In genomic region chr19:35913589-35913988, GRCh38 we compare ENCODE assay signal across 28 cellular contexts. TPM values are rescaled to one million over a fixed set of nuclear protein-coding genes. Genes with fewer than 3 reads are reported as not detected.
DNase-seq lines count a peak whose midpoint lies in the region; ATAC-seq, FAIRE-seq and TF ChIP-seq lines count a peak whose summit lies in the region.
"Had no signal": no experiment of that assay in that cellular context is flagged by ENCODE, and none has a peak within 500 bp of the region (broad histone marks: within the 10 kb centered on the region; RNA-seq: fewer than 3 reads in every experiment).

No MANE protein-coding gene starts in this region.

- no peak overlapping the region for H3K4me3 Mint-ChIP-seq in T-helper 17 cell
- H3K4me3 Mint-ChIP-seq: activated CD4-positive, alpha-beta T cell treated with anti-CD3 and anti-CD28 coated beads, Interleukin-2, amount 10 ng/mL, durations not matched to agents 24 days and 14 days; brain; natural killer cell had no signal

- peak; percentile 64 for FAIRE-seq in GM19239 (lab: Jason Lieb, UNC)
- FAIRE-seq: endothelial cell of umbilical vein, keratinocyte had no signal

- H3K4me1 Mint-ChIP-seq in T-helper 17 cell = peaks cover 8% of the 10 kb centered on the region
- H3K4me1 Mint-ChIP-seq: brain had no signal

- DNase-seq in activated CD4-positive, CD25-positive, alpha-beta regulatory T cell (lab: John Stamatoyannopoulos, UW) = no peak
- DNase-seq in GM19239 (ENCODE audit: insufficient read length, low spot score) (no peak), T-helper 17 cell (no peak), osteoblast (ENCODE audit: insufficient read length, low spot score, missing footprints) (peak; percentile 19), head of caudate nucleus (no peak), NCI-H1105 (lab: John Stamatoyannopoulos, UW) (no peak)
- no peak for DNase-seq in activated CD8-positive, alpha-beta memory T cell treated with anti-CD3 and anti-CD28 coated beads, Interleukin-2, amount 50 U/mL, for 4 hours
- DNase-seq: activated CD4-positive, alpha-beta T cell treated with anti-CD3 and anti-CD28 coated beads, Interleukin-2, amount 10 ng/mL, durations not matched to agents 24 days and 14 days; cortex of kidney; foreskin keratinocyte; GOT3; hypothalamus; KBM-7; mesendoderm; natural killer cell; NCI-H1105 treated with DMSO at 0.1 percent for 48 hours; NCI-H82; RPMI8226; stimulated activated CD4-positive, alpha-beta T cell treated with anti-CD3 and anti-CD28 coated beads, Interleukin-4, amount 100 ng/mL, for 4 hours; thyroid gland had no signal

- peak overlapping the region; percentile 65 for H3K4me2 ChIP-seq in osteoblast (ENCODE audit: insufficient read depth, low read length)
- H3K4me2 ChIP-seq: BLaER1 had no signal

- H3K27ac ChIP-seq in osteoblast (ENCODE audit: low read depth, low read length) = no peak overlapping the region
- H3K27ac ChIP-seq: foreskin keratinocyte, thyroid gland had no signal

- H3K27me3 ChIP-seq in osteoblast (ENCODE audit: insufficient read depth, low read length) = no peaks in the 10 kb centered on the region
- H3K27me3 ChIP-seq: BLaER1, foreskin keratinocyte, thyroid gland had no signal

- H2AFZ ChIP-seq in osteoblast (ENCODE audit: low read length) = peak overlapping the region; percentile 14

- no peaks in the 10 kb centered on the region for H3K27me3 Mint-ChIP-seq in T-helper 17 cell

- no peak overlapping the region for H3K4me3 ChIP-seq in osteoblast (ENCODE audit: insufficient read depth, low read length)
- H3K4me3 ChIP-seq: BLaER1, skin epidermis, thyroid gland had no signal

- H3K79me2 ChIP-seq in osteoblast (ENCODE audit: insufficient read depth, low read length) = no peaks in the 10 kb centered on the region

- peak; percentile 64 to 69 for ATAC-seq in activated CD4-positive, CD25-positive, alpha-beta regulatory T cell treated with anti-CD3 and anti-CD28 coated beads, Interleukin-2, amount 50 U/mL, for 24 hours
- ATAC-seq in T-helper 17 cell = no peak
- ATAC-seq: foreskin keratinocyte, natural killer cell had no signal

- no peaks in the 10 kb centered on the region for H3K36me3 ChIP-seq in osteoblast (ENCODE audit: insufficient read depth, low read length)
- H3K36me3 ChIP-seq: BLaER1, thyroid gland had no signal

- intact Hi-C loops in head of caudate nucleus (cut with DNase I) = no loop called here

- TF ChIP-seq CTCF in osteoblast (IDR thresholded peaks at IDR 0.05; ENCODE audit: extremely low read depth, low read depth, low read length) = no peak

- H3K9me3 ChIP-seq in T-helper 17 cell (ENCODE audit: control insufficient read depth, low read length, poor library complexity, severe bottlenecking) (no peaks in the 10 kb centered on the region), osteoblast (ENCODE audit: low read depth, low read length) (no peaks in the 10 kb centered on the region)
- H3K9me3 ChIP-seq: BLaER1, thyroid gland had no signal

- peaks cover 2% of the 10 kb centered on the region for H3K36me3 Mint-ChIP-seq in T-helper 17 cell (ENCODE audit: low read depth)
- H3K36me3 Mint-ChIP-seq: activated naive CD4-positive, alpha-beta T cell treated with anti-CD3 and anti-CD28 coated beads, Interleukin-2, amount 50 U/mL, for 72 hours; brain; natural killer cell had no signal

- H3K4me1 ChIP-seq in osteoblast (ENCODE audit: insufficient read depth, low read length) = peaks cover 5% of the 10 kb centered on the region
- H3K4me1 ChIP-seq: foreskin keratinocyte had no signal

- H3K27ac Mint-ChIP-seq in T-helper 17 cell = peak overlapping the region; percentile 6
- H3K27ac Mint-ChIP-seq: activated CD4-positive, alpha-beta T cell treated with anti-CD3 and anti-CD28 coated beads, Interleukin-2, amount 10 ng/mL, durations not matched to agents 24 days and 14 days; brain; natural killer cell had no signal

- H4K20me1 ChIP-seq in osteoblast (ENCODE audit: insufficient read depth, low read length) = no peaks in the 10 kb centered on the region
- H4K20me1 ChIP-seq: BLaER1 had no signal

RNA-seq across cellular contexts. Expression of gene TYROBP, which starts 5.5 kb away (rescaled TPM):
- total RNA-seq in T-helper 17 cell (10 to 100 TPM in 1 of 2 donors, 1 to 10 TPM in 1; 5.9 to 16.7 TPM), osteoblast (0.36 TPM in 1 of 2 replicates, not detected in the other)
- total RNA-seq: A172; activated CD4-positive, alpha-beta T cell treated with anti-CD3 and anti-CD28 coated beads, Interleukin-2, amount 10 ng/mL, durations not matched to agents 24 days and 14 days; endothelial cell of umbilical vein; foreskin keratinocyte had no signal

RNA-seq across cellular contexts. Expression of gene HCST, which starts 11.3 kb away (rescaled TPM):
- total RNA-seq in T-helper 17 cell (10 to 100 TPM; 63.0 to 73.7 TPM), osteoblast (0.36 and 1.5 TPM in 2 replicates)
- total RNA-seq: A172, endothelial cell of umbilical vein had no signal

RNA-seq across cellular contexts. Expression of gene NFKBID, which starts 13.2 kb away (rescaled TPM):
- total RNA-seq in T-helper 17 cell (100 to 1,000 TPM; 128 to 140 TPM), osteoblast (4.4 and 5.8 TPM in 2 replicates)

RNA-seq across cellular contexts. Expression of gene LRFN3, which starts 22.6 kb away (rescaled TPM):
- total RNA-seq in T-helper 17 cell (1 to 10 TPM; 6.8 to 8.7 TPM), osteoblast (4.4 and 6.9 TPM in 2 replicates)

RNA-seq across cellular contexts. Expression of gene APLP1, which starts 45.2 kb away (rescaled TPM):
- total RNA-seq in T-helper 17 cell (not detected), osteoblast (2.1 and 3.6 TPM in 2 replicates)
- total RNA-seq: natural killer cell had no signal

Comparison
In these comparisons a context has a peak if more than half of its experiments do, and no peak if none do; other contexts are left out.
1. RNA of gene HCST, which starts 11.3 kb away (total RNA-seq): 63.0 to 73.7 TPM in T-helper 17 cell; 0.36 to 1.5 TPM in osteoblast; every median in the first group is over 10 times any median in the second.
2. RNA of gene NFKBID, which starts 13.2 kb away (total RNA-seq): 128 to 140 TPM in T-helper 17 cell; 4.4 to 5.8 TPM in osteoblast; every median in the first group is over 10 times any median in the second.